8 cellular contexts compared by ENCODE assay signal in the genomic region with DNA sequence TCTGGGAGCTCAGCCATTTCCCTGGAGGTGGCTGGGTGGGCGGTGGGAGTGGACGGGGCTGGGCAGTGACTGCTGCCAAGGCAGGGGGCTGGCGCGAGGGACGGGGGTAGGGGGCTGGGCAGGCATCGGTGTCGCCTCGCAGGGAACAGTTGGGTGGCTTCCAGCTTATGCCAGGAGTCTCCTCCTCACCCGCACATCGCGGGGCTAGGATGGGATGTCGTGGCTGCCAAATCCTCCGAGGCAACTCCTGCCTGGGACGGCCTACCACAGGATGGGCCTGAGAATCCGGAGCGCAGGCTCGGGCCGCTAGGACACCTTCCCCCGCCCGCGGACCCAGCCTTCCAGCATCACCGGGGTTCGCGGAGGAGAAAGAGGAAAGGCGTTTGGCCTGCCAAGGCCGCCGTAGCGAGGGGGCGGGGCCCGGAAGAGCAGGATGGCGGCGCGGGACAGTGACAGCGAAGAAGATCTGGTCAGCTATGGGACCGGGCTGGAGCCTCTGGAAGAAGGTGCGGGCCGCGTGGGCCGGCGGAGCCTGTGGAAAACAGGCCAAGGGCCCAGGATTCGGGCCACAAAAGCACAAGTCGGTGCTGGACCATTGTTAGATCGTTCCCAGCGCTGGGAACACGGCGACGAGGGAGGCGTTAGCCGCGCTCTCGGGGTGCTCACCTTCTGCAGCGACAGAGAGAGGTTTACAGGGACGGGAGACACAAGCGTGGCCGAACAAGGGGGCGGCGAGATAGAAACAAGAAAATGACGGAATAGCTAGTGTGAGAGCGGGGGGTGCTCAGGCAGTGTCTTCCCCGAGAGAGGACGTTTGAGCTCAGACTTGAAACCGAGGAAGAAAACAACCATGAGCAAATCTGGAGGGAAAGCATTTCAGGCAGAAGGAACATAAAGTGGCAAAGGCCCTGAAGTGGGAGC. TPM values are rescaled to one million over a fixed set of nuclear protein-coding genes. Genes with fewer than 3 reads are reported as not detected.
DNase-seq lines count a peak whose midpoint lies in the region; ATAC-seq and TF ChIP-seq lines count a peak whose summit lies in the region.

A gene with protein sequence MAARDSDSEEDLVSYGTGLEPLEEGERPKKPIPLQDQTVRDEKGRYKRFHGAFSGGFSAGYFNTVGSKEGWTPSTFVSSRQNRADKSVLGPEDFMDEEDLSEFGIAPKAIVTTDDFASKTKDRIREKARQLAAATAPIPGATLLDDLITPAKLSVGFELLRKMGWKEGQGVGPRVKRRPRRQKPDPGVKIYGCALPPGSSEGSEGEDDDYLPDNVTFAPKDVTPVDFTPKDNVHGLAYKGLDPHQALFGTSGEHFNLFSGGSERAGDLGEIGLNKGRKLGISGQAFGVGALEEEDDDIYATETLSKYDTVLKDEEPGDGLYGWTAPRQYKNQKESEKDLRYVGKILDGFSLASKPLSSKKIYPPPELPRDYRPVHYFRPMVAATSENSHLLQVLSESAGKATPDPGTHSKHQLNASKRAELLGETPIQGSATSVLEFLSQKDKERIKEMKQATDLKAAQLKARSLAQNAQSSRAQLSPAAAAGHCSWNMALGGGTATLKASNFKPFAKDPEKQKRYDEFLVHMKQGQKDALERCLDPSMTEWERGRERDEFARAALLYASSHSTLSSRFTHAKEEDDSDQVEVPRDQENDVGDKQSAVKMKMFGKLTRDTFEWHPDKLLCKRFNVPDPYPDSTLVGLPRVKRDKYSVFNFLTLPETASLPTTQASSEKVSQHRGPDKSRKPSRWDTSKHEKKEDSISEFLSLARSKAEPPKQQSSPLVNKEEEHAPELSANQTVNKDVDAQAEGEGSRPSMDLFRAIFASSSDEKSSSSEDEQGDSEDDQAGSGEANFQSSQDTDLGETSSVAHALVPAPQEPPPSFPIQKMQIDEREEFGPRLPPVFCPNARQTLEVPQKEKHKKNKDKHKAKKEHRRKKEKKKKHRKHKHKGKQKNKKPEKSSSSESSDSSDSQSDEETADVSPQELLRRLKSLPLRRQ (plus strand): TSS at position 421 of the 921 bp plus-strand sequence. CDS start 13 bp downstream, at position 434.

- intact Hi-C loops in activated CD4-positive, alpha-beta memory T cell treated with anti-CD3 and anti-CD28 coated beads for 36 hours (cut with micrococcal nuclease): loop anchor here (2.0 kb wide), 1 partner anchor 108 kb away; a partner anchor contains a TSS
- intact Hi-C loops in dorsolateral prefrontal cortex (cut with DNase I) (loop anchor here (2.0 to 5.0 kb wide), 4 partner anchors 96 to 389 kb away; a partner anchor contains a TSS), lower leg skin (cut with DNase I; ENCODE audit: low total_unique reads) (no loop called here)

- H3K36me3 Mint-ChIP-seq in activated CD4-positive, alpha-beta memory T cell treated with anti-CD3 and anti-CD28 coated beads for 36 hours: no peaks in the 10 kb centered on the region

- H3K27ac Mint-ChIP-seq in activated CD4-positive, alpha-beta memory T cell treated with anti-CD3 and anti-CD28 coated beads for 36 hours: peak within 1 kb of the TSS; percentile 83

- TF ChIP-seq CTCF in dorsolateral prefrontal cortex (IDR thresholded peaks at IDR 0.05 in 54 of 56, conservative IDR thresholded peaks at IDR 0.05 in 2 of 56; ENCODE audit: low read depth in 1 of 56, partially characterized antibody in 56 of 56): peak in 40 of 56 donors; percentile 11 to 57 (median 34)
- no peak for TF ChIP-seq CTCF in lower leg skin (IDR thresholded peaks at IDR 0.05)

- POLR2A ChIA-PET in activated CD4-positive, alpha-beta memory T cell treated with anti-CD3 and anti-CD28 coated beads for 36 hours (lab: Charles Lee): interaction anchor here (0.5 to 1.3 kb wide), 3 partner anchors 19 to 179 kb away, joined by 3 to 4 read pairs (median 3); a partner anchor contains a TSS

- peak within 1 kb of the TSS; percentile 65 to 87 (median 79) for H3K27ac ChIP-seq in BLaER1 treated with 17β-estradiol and CSF1 and Interleukin-3, amounts not matched to agents 10 nM and 100 nM
- H3K27ac ChIP-seq in dorsolateral prefrontal cortex: peak within 1 kb of the TSS; percentile 6 to 96 (median 87)

- peak within 1 kb of the TSS; percentile 94 for H3K4me3 Mint-ChIP-seq in activated CD4-positive, alpha-beta memory T cell treated with anti-CD3 and anti-CD28 coated beads for 36 hours

- no peak for TF ChIP-seq POLR2A in lower leg skin (IDR thresholded peaks at IDR 0.05)

- no peaks in the 10 kb centered on the region for H3K27me3 ChIP-seq in BLaER1 treated with 17β-estradiol and CSF1 and Interleukin-3, amounts not matched to agents 10 nM and 100 nM
- H3K27me3 ChIP-seq in dorsolateral prefrontal cortex: no peaks in the 10 kb centered on the region

- no peaks in the 10 kb centered on the region for H3K9me3 Mint-ChIP-seq in activated CD4-positive, alpha-beta memory T cell treated with anti-CD3 and anti-CD28 coated beads for 36 hours

- WGBS in lower leg skin, 2 donors: 0 to 2% methylated on average over 53 to 61 of the region's 62 CpGs

- no peaks in the 10 kb centered on the region for H3K27me3 Mint-ChIP-seq in activated CD4-positive, alpha-beta memory T cell treated with anti-CD3 and anti-CD28 coated beads for 36 hours

- ATAC-seq in GM19324 (IDR thresholded peaks at IDR 0.05; ENCODE audit: low FRiP score, unreplicated experiment) (peak; percentile 74), HG03469 (IDR thresholded peaks at IDR 0.05; ENCODE audit: unreplicated experiment) (peak; percentile 67)

- peak within 1 kb of the TSS; percentile 77 to 98 (median 94) for H3K4me2 ChIP-seq in BLaER1 treated with 17β-estradiol and CSF1 and Interleukin-3, amounts not matched to agents 10 nM and 100 nM

- CTCF ChIA-PET in activated CD4-positive, alpha-beta memory T cell treated with anti-CD3 and anti-CD28 coated beads for 36 hours (lab: Charles Lee): interaction anchor here (0.8 to 2.2 kb wide), 3 partner anchors 63 to 391 kb away, joined by 3 to 12 read pairs (median 8); no protein-coding TSS in a partner anchor

- peaks cover 0 to 6% (median 0%) of the 10 kb centered on the region in 11 experiments; a peak in 3 of 22 replicates for H4K20me1 ChIP-seq in BLaER1 treated with 17β-estradiol and CSF1 and Interleukin-3, amounts not matched to agents 10 nM and 100 nM

- peak within 1 kb of the TSS; percentile 78 to 94 (median 92) for H3K4me3 ChIP-seq in BLaER1 treated with 17β-estradiol and CSF1 and Interleukin-3, amounts not matched to agents 10 nM and 100 nM
- H3K4me3 ChIP-seq in dorsolateral prefrontal cortex: peak within 1 kb of the TSS; percentile 62 to 99 (median 94)
- H3K4me3 ChIP-seq in lower leg skin (ENCODE audit: low read depth, poor library complexity, severe bottlenecking): peak within 1 kb of the TSS; percentile 91

- peaks cover 23% of the 10 kb centered on the region for H3K4me1 Mint-ChIP-seq in activated CD4-positive, alpha-beta memory T cell treated with anti-CD3 and anti-CD28 coated beads for 36 hours (ENCODE audit: low read depth)

- H3K9me3 ChIP-seq in BLaER1 treated with 17β-estradiol and CSF1 and Interleukin-3, amounts not matched to agents 10 nM and 100 nM (replicated peaks in 1 of 11): no peaks in the 10 kb centered on the region

- peaks cover 21 to 31% (median 25%) of the 10 kb centered on the region in 10 experiments for H3K4me1 ChIP-seq in BLaER1 treated with 17β-estradiol and CSF1 and Interleukin-3, amounts not matched to agents 10 nM and 100 nM

- H3K9ac ChIP-seq in BLaER1 treated with 17β-estradiol and CSF1 and Interleukin-3, amounts not matched to agents 10 nM and 100 nM: peak within 1 kb of the TSS; percentile 84 to 94 (median 90)

- peak; percentile 73 for DNase-seq in NCI-H748 treated with DMSO at 0.1 percent for 48 hours (lab: John Stamatoyannopoulos, UW)
- DNase-seq in activated CD4-positive, alpha-beta memory T cell treated with anti-CD3 and anti-CD28 coated beads for 36 hours: peak; percentile 93
- DNase-seq in dorsolateral prefrontal cortex: peak; percentile 87 to 95 (median 92)
- DNase-seq in lower leg skin (ENCODE audit: low spot score in 2 of 2): peak; percentile 83 to 97
- peak; percentile 76 to 84 for DNase-seq in stimulated activated CD4-positive, alpha-beta T cell treated with anti-CD3 and anti-CD28 coated beads, Interleukin-4, amount 100 ng/mL, for 4 hours

- peaks cover 0 to 13% (median 0%) of the 10 kb centered on the region in 11 experiments; a peak in 5 of 22 replicates for H3K36me3 ChIP-seq in BLaER1 treated with 17β-estradiol and CSF1 and Interleukin-3, amounts not matched to agents 10 nM and 100 nM

RNA-seq across cellular contexts. Expression of the gene that starts here (rescaled TPM):
- 1 to 10 TPM; 8.9 to 9.9 TPM for total RNA-seq in activated CD4-positive, alpha-beta memory T cell treated with anti-CD3 and anti-CD28 coated beads for 36 hours
- total RNA-seq in dorsolateral prefrontal cortex (10 to 100 TPM in 115 of 120 experiments, 1 to 10 TPM in 5; 9.0 to 18.2 (median 13.1) TPM), lower leg skin (10 to 100 TPM in 1 of 4 donors, 1 to 10 TPM in 3; 7.0 to 14.6 (median 8.7) TPM)

Comparison
In these comparisons a context has a peak if more than half of its experiments do, and no peak if none do; other contexts are left out.
1. Peak in every context shown above with its lines: DNase-seq, ATAC-seq, H3K4me3 ChIP-seq and H3K27ac ChIP-seq.
2. CTCF ChIP-seq: peak in dorsolateral prefrontal cortex (40 of 56); none in lower leg skin (0 of 3).